Comparison of ENCODE assay signal across 29 cellular contexts in the genomic region with DNA sequence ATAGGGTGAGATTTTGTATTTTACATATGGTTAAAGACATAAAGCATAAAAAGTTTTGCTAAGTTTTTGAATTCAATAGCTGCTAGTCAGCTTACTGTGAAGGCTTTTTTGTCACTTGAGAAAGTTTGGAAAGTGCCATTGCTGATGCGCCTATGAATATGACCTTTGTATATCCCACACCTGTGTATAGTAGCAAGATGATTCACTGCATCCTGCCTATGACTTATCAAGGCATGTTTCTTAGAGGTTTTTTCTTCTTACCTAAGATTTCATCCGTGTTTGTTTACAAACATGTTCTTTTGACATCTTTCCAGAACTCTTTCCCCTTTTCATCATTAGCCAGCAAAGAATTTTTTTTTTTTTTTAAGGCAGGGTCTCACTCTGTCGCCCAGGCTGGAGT. TPM values are rescaled to one million over a fixed set of nuclear protein-coding genes. Genes with fewer than 3 reads are reported as not detected.
"Had no signal": no experiment of that assay in that cellular context is flagged by ENCODE, and none has a peak within 500 bp of the region (broad histone marks: within the 10 kb centered on the region; RNA-seq: fewer than 3 reads in every experiment).

No MANE protein-coding gene starts in this region.

- DNase-seq: activated CD4-positive, alpha-beta T cell treated with anti-CD3 and anti-CD28 coated beads, Interleukin-2, amount 10 ng/mL, durations not matched to agents 24 days and 14 days; activated CD4-positive, alpha-beta T cell treated with anti-CD3 and anti-CD28 coated beads, Interleukin-2, amount 50 U/mL, for 48 hours; activated CD4-positive, CD25-positive, alpha-beta regulatory T cell treated with anti-CD3 and anti-CD28 coated beads, Interleukin-2, amount 50 U/mL, for 72 hours; activated CD8-positive, alpha-beta memory T cell treated with anti-CD3 and anti-CD28 coated beads, Interleukin-2, amount 10 ng/mL, durations not matched to agents 7 days and 5 days; activated gamma-delta T cell; activated naive CD4-positive, alpha-beta T cell treated with anti-CD3 and anti-CD28 coated beads for 36 hours; activated T-cell treated with anti-CD3 and anti-CD28 coated beads, Interleukin-2, amount 50 U/mL, for 24 hours; amygdala; cerebellar nuclear complex; KG1; MG63; MV-4-11; NCI-H1092 treated with DMSO at 0.1 percent for 48 hours; NCI-H1417 treated with DMSO at 0.1 percent for 48 hours; NCI-H1694; NCI-H2029 treated with DMSO at 0.1 percent for 48 hours; NCI-H345; NCI-H510A; NCI-H526 treated with DMSO at 0.1 percent for 48 hours; NCI-H82; NK-92 treated with Interleukin-12 subunit alpha and Interleukin-12 subunit beta, amount 100 ng/mL, for 24 hours; RPMI8226; SHP77 had no signal

- H3K4me1 Mint-ChIP-seq: activated CD4-positive, alpha-beta T cell treated with anti-CD3 and anti-CD28 coated beads, Interleukin-2, amount 10 ng/mL, durations not matched to agents 24 days and 14 days; activated CD8-positive, alpha-beta memory T cell treated with anti-CD3 and anti-CD28 coated beads, Interleukin-2, amount 10 ng/mL, durations not matched to agents 7 days and 5 days; brain; IgD-negative memory B cell had no signal

- H3K4me3 ChIP-seq: MG63, SJSA1 had no signal

- H3K27me3 Mint-ChIP-seq: activated CD4-positive, alpha-beta T cell treated with anti-CD3 and anti-CD28 coated beads, Interleukin-2, amount 10 ng/mL, durations not matched to agents 24 days and 14 days; activated CD8-positive, alpha-beta memory T cell treated with anti-CD3 and anti-CD28 coated beads, Interleukin-2, amount 10 ng/mL, durations not matched to agents 7 days and 5 days; brain; IgD-negative memory B cell had no signal

- H3K27me3 ChIP-seq: MG63, SJSA1 had no signal

- ATAC-seq: activated CD8-positive, alpha-beta memory T cell treated with anti-CD3 and anti-CD28 coated beads, Interleukin-2, amount 10 ng/mL, durations not matched to agents 7 days and 5 days; SK-N-SH treated with all-trans-retinoic acid at 6 μM for 48 hours had no signal

- H3K36me3 ChIP-seq: MG63, SJSA1 had no signal

- H3K27ac ChIP-seq: SJSA1 had no signal

- H3K36me3 Mint-ChIP-seq: activated CD8-positive, alpha-beta memory T cell treated with anti-CD3 and anti-CD28 coated beads, Interleukin-2, amount 10 ng/mL, durations not matched to agents 7 days and 5 days; activated naive CD8-positive, alpha-beta T cell; IgD-negative memory B cell had no signal

- H3K27ac Mint-ChIP-seq: activated CD4-positive, alpha-beta T cell treated with anti-CD3 and anti-CD28 coated beads, Interleukin-2, amount 10 ng/mL, durations not matched to agents 24 days and 14 days; activated CD8-positive, alpha-beta memory T cell treated with anti-CD3 and anti-CD28 coated beads, Interleukin-2, amount 10 ng/mL, durations not matched to agents 7 days and 5 days; activated naive CD4-positive, alpha-beta T cell treated with anti-CD3 and anti-CD28 coated beads for 36 hours; activated naive CD8-positive, alpha-beta T cell; activated T-cell treated with anti-CD3 and anti-CD28 coated beads, Interleukin-2, amount 50 U/mL, for 24 hours; brain; IgD-negative memory B cell; T-helper 1 cell treated with Interleukin-12 subunit alpha and Interleukin-12 subunit beta and Interleukin-4 antibody, amounts not matched to agents 30 μg/mL and 1 μg/mL, for 36 hours had no signal

- H3K9me3 ChIP-seq: MG63, SJSA1 had no signal

- H3K4me3 Mint-ChIP-seq: activated CD4-positive, alpha-beta T cell treated with anti-CD3 and anti-CD28 coated beads, Interleukin-2, amount 10 ng/mL, durations not matched to agents 24 days and 14 days; activated CD8-positive, alpha-beta memory T cell treated with anti-CD3 and anti-CD28 coated beads, Interleukin-2, amount 10 ng/mL, durations not matched to agents 7 days and 5 days; activated naive CD4-positive, alpha-beta T cell treated with anti-CD3 and anti-CD28 coated beads for 36 hours; activated naive CD8-positive, alpha-beta T cell; activated T-cell treated with anti-CD3 and anti-CD28 coated beads, Interleukin-2, amount 50 U/mL, for 24 hours; brain; IgD-negative memory B cell; T-helper 1 cell treated with Interleukin-12 subunit alpha and Interleukin-12 subunit beta and Interleukin-4 antibody, amounts not matched to agents 30 μg/mL and 1 μg/mL, for 36 hours had no signal

- H3K9me3 Mint-ChIP-seq: activated T-cell treated with anti-CD3 and anti-CD28 coated beads, Interleukin-2, amount 50 U/mL, for 24 hours; T-helper 1 cell treated with Interleukin-12 subunit alpha and Interleukin-12 subunit beta and Interleukin-4 antibody, amounts not matched to agents 30 μg/mL and 1 μg/mL, for 36 hours had no signal

- H3K4me1 ChIP-seq: SJSA1 had no signal

RNA-seq across cellular contexts. Expression of a gene that starts 51.5 kb away (rescaled TPM):
- total RNA-seq: activated CD4-positive, alpha-beta T cell treated with anti-CD3 and anti-CD28 coated beads, Interleukin-2, amount 10 ng/mL, durations not matched to agents 24 days and 14 days; activated CD8-positive, alpha-beta memory T cell treated with anti-CD3 and anti-CD28 coated beads, Interleukin-2, amount 10 ng/mL, durations not matched to agents 7 days and 5 days; activated naive CD4-positive, alpha-beta T cell treated with anti-CD3 and anti-CD28 coated beads for 36 hours had no signal
- polyA plus RNA-seq: IgD-negative memory B cell had no signal
